In genomic region chr3:108477511-108478147, GRCh38 we compare ENCODE assay signal across 7 cellular contexts. TPM values are rescaled to one million over a fixed set of nuclear protein-coding genes. Genes with fewer than 3 reads are reported as not detected.
DNase-seq lines count a peak whose midpoint lies in the region; ATAC-seq and TF ChIP-seq lines count a peak whose summit lies in the region.

No MANE protein-coding gene starts in this region.

- H3K4me3 ChIP-seq in right lobe of liver: no peak overlapping the region

- H3K4me1 Mint-ChIP-seq in chondrocyte (ENCODE audit: low read depth): peaks cover 7% of the 10 kb centered on the region

- 22% methylated on average over 4 of the region's 4 CpGs for WGBS in right lobe of liver (ENCODE audit: insufficient coverage, low coverage, low lambda C conversion rate, missing lambda C conversion rate)

- no peaks in the 10 kb centered on the region for H3K9me3 ChIP-seq in right lobe of liver

- no peaks in the 10 kb centered on the region for H3K27me3 Mint-ChIP-seq in chondrocyte (ENCODE audit: low read depth)

- H3K4me1 ChIP-seq in right lobe of liver: no peaks in the 10 kb centered on the region

- H3K36me3 Mint-ChIP-seq in chondrocyte (ENCODE audit: low read depth): no peaks in the 10 kb centered on the region

- DNase-seq in NCI-H446 treated with DMSO at 0.1 percent for 48 hours (lab: John Stamatoyannopoulos, UW) (peak; percentile 68), chondrocyte (ENCODE audit: low spot score) (no peak), right lobe of liver (peak in 2 of 3 donors; percentile 38 to 67)
- peak; percentile 52 for DNase-seq in activated CD4-positive, CD25-positive, alpha-beta regulatory T cell treated with anti-CD3 and anti-CD28 coated beads, Interleukin-2, amount 50 U/mL, for 72 hours
- peak; percentile 2 to 39 for DNase-seq in stimulated activated CD8-positive, alpha-beta memory T cell treated with anti-CD3 and anti-CD28 coated beads, Interleukin-15, amount 100 ng/mL, for 4 hours (ENCODE audit: low read depth in 2 of 2)

- H3K27ac ChIP-seq in right lobe of liver: no peak overlapping the region

- H3K27ac Mint-ChIP-seq in chondrocyte (ENCODE audit: unreplicated experiment): no peak overlapping the region

- no peak overlapping the region for H3K4me3 Mint-ChIP-seq in chondrocyte (ENCODE audit: unreplicated experiment)

- H3K36me3 ChIP-seq in right lobe of liver: no peaks in the 10 kb centered on the region

- ATAC-seq in GM18498 (IDR thresholded peaks at IDR 0.05; ENCODE audit: unreplicated experiment) (peak; percentile 56), HG03280 (IDR thresholded peaks at IDR 0.05; ENCODE audit: unreplicated experiment) (peak; percentile 78), right lobe of liver (peak; percentile 98 to 100 (median 98))

- no peak for TF ChIP-seq POLR2A in right lobe of liver (IDR thresholded peaks at IDR 0.05)

- intact Hi-C loops in right lobe of liver (cut with DNase I): no loop called here

- peak; percentile 90 for TF ChIP-seq CTCF in chondrocyte (IDR thresholded peaks at IDR 0.05)
- peak; percentile 69 to 78 (median 76) for TF ChIP-seq CTCF in right lobe of liver (IDR thresholded peaks at IDR 0.05)

- H3K9me3 Mint-ChIP-seq in chondrocyte (ENCODE audit: low read depth): no peaks in the 10 kb centered on the region

- no peaks in the 10 kb centered on the region for H3K27me3 ChIP-seq in right lobe of liver

RNA-seq across cellular contexts. Expression of gene MYH15, which starts 32.8 kb away (rescaled TPM):
- total RNA-seq in chondrocyte (0.05 to 0.17 TPM (median 0.05 TPM) in 3 replicates), right lobe of liver (not detected)
